Comparison of ENCODE assay signal across 1 cellular context in the genomic region with DNA sequence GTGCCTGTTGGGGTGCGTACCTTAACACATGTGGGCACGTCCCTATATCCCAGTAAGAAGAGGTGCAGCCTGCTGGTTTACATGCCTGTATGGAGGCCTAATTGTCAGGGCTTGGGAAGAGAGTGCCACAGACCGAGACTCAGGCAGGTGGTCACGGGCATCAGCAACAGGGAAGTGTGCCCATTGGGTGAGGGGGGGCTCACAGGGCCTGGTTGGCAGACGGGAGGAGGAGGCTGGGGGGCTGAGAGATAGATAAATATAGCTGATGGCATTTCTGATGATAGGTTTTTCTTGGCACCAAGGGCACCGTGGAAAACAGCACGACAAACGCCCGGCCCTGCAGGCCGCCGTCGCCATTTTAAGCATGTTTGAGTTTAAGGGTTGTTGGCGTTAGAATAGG.
TF ChIP-seq lines count a peak whose summit lies in the region.

No MANE protein-coding gene starts in this region.

TF ChIP-seq in IMR-90, 13 proteins besides CTCF, POLR2A, EP300 and RAD21:
- TF ChIP-seq CHD1 (IDR thresholded peaks at IDR 0.05; ENCODE audit: low read depth, low read length) (no peak), MAFK (IDR thresholded peaks at IDR 0.05; ENCODE audit: low read depth, low read length) (no peak)
- TF ChIP-seq, protein P1, sequence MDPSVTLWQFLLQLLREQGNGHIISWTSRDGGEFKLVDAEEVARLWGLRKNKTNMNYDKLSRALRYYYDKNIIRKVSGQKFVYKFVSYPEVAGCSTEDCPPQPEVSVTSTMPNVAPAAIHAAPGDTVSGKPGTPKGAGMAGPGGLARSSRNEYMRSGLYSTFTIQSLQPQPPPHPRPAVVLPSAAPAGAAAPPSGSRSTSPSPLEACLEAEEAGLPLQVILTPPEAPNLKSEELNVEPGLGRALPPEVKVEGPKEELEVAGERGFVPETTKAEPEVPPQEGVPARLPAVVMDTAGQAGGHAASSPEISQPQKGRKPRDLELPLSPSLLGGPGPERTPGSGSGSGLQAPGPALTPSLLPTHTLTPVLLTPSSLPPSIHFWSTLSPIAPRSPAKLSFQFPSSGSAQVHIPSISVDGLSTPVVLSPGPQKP (IDR thresholded peaks at IDR 0.05; ENCODE audit: borderline replicate concordance, low read depth, low read length), result no peak
